30 cellular contexts compared by ENCODE assay signal in genomic region chr3:157632081-157632480, GRCh38.
"Had no signal": no experiment of that assay in that cellular context is flagged by ENCODE, and none has a peak within 500 bp of the region (broad histone marks: within the 10 kb centered on the region; RNA-seq: fewer than 3 reads in every experiment).

No MANE protein-coding gene starts in this region.

- H3K9me3 Mint-ChIP-seq: activated CD4-positive, alpha-beta memory T cell treated with anti-CD3 and anti-CD28 coated beads, Interleukin-2, amount 10 ng/mL, durations not matched to agents 7 days and 5 days; activated naive CD4-positive, alpha-beta T cell treated with anti-CD3 and anti-CD28 coated beads, Interleukin-2, amount 10 ng/mL, durations not matched to agents 7 days and 5 days had no signal

- H3K27ac Mint-ChIP-seq: activated CD4-positive, alpha-beta memory T cell treated with anti-CD3 and anti-CD28 coated beads, Interleukin-2, amount 10 ng/mL, durations not matched to agents 7 days and 5 days; activated CD8-positive, alpha-beta memory T cell treated with anti-CD3 and anti-CD28 coated beads, Interleukin-2, amount 10 ng/mL, durations not matched to agents 7 days and 5 days; activated naive CD4-positive, alpha-beta T cell treated with anti-CD3 and anti-CD28 coated beads, Interleukin-2, amount 10 ng/mL, durations not matched to agents 7 days and 5 days; activated naive CD8-positive, alpha-beta T cell; activated naive CD8-positive, alpha-beta T cell treated with anti-CD3 and anti-CD28 coated beads, Interleukin-2, amount 50 U/mL, for 24 hours had no signal

- H3K4me1 Mint-ChIP-seq: activated CD4-positive, alpha-beta memory T cell treated with anti-CD3 and anti-CD28 coated beads, Interleukin-2, amount 10 ng/mL, durations not matched to agents 7 days and 5 days; activated CD8-positive, alpha-beta memory T cell treated with anti-CD3 and anti-CD28 coated beads, Interleukin-2, amount 10 ng/mL, durations not matched to agents 7 days and 5 days; activated naive CD4-positive, alpha-beta T cell treated with anti-CD3 and anti-CD28 coated beads, Interleukin-2, amount 10 ng/mL, durations not matched to agents 7 days and 5 days; activated naive CD8-positive, alpha-beta T cell treated with anti-CD3 and anti-CD28 coated beads, Interleukin-2, amount 50 U/mL, for 24 hours; brain had no signal

- H3K4me2 ChIP-seq: PC-9 had no signal

- DNase-seq: activated CD4-positive, alpha-beta memory T cell treated with anti-CD3 and anti-CD28 coated beads, Interleukin-2, amount 10 ng/mL, durations not matched to agents 7 days and 5 days; activated CD4-positive, alpha-beta T cell treated with anti-CD3 and anti-CD28 coated beads for 1 hour; activated CD4-positive, alpha-beta T cell treated with anti-CD3 and anti-CD28 coated beads for 48 hours; activated CD4-positive, CD25-positive, alpha-beta regulatory T cell; activated CD8-positive, alpha-beta memory T cell treated with anti-CD3 and anti-CD28 coated beads for 24 hours; activated CD8-positive, alpha-beta memory T cell treated with anti-CD3 and anti-CD28 coated beads, Interleukin-2, amount 10 ng/mL, durations not matched to agents 7 days and 5 days; activated CD8-positive, alpha-beta memory T cell treated with anti-CD3 and anti-CD28 coated beads, Interleukin-2, amount 50 U/mL, for 48 hours; activated effector memory CD4-positive, alpha-beta T cell treated with Interleukin-2 at 50 U/mL for 16 hours; activated naive CD4-positive, alpha-beta T cell treated with anti-CD3 and anti-CD28 coated beads, Interleukin-2, amount 10 ng/mL, durations not matched to agents 7 days and 5 days; activated naive CD8-positive, alpha-beta T cell treated with anti-CD3 and anti-CD28 coated beads, Interleukin-2, amount 50 U/mL, for 24 hours; activated T-cell treated with anti-CD3 and anti-CD28 coated beads, Interleukin-2, amount 50 U/mL, for 48 hours; anterior cingulate cortex; caudate nucleus; Kasumi-1; KG1; MG63; NCI-H1048; NCI-H1105 treated with DMSO at 0.1 percent for 48 hours; NCI-H187; NCI-H2029 treated with DMSO at 0.1 percent for 48 hours; NCI-H2107; NCI-H2171; NCI-H510A; PC-9; SIG-M5; T1000; WERI-Rb-1 had no signal

- H3K36me3 Mint-ChIP-seq: activated CD8-positive, alpha-beta memory T cell treated with anti-CD3 and anti-CD28 coated beads, Interleukin-2, amount 10 ng/mL, durations not matched to agents 7 days and 5 days; activated naive CD4-positive, alpha-beta T cell treated with anti-CD3 and anti-CD28 coated beads, Interleukin-2, amount 10 ng/mL, durations not matched to agents 7 days and 5 days; activated naive CD8-positive, alpha-beta T cell; brain had no signal

- H3K4me3 Mint-ChIP-seq: activated CD4-positive, alpha-beta memory T cell treated with anti-CD3 and anti-CD28 coated beads, Interleukin-2, amount 10 ng/mL, durations not matched to agents 7 days and 5 days; activated CD8-positive, alpha-beta memory T cell treated with anti-CD3 and anti-CD28 coated beads, Interleukin-2, amount 10 ng/mL, durations not matched to agents 7 days and 5 days; activated naive CD4-positive, alpha-beta T cell treated with anti-CD3 and anti-CD28 coated beads, Interleukin-2, amount 10 ng/mL, durations not matched to agents 7 days and 5 days; activated naive CD8-positive, alpha-beta T cell; activated naive CD8-positive, alpha-beta T cell treated with anti-CD3 and anti-CD28 coated beads, Interleukin-2, amount 50 U/mL, for 24 hours had no signal

- H2AFZ ChIP-seq: PC-9 had no signal

- H3K36me3 ChIP-seq: MG63, WERI-Rb-1 had no signal

- H3K4me3 ChIP-seq: MG63, PC-9 had no signal

- H3K27ac ChIP-seq: PC-9, RWPE1, WERI-Rb-1 had no signal
